14 cellular contexts compared by ENCODE assay signal in the genomic region with DNA sequence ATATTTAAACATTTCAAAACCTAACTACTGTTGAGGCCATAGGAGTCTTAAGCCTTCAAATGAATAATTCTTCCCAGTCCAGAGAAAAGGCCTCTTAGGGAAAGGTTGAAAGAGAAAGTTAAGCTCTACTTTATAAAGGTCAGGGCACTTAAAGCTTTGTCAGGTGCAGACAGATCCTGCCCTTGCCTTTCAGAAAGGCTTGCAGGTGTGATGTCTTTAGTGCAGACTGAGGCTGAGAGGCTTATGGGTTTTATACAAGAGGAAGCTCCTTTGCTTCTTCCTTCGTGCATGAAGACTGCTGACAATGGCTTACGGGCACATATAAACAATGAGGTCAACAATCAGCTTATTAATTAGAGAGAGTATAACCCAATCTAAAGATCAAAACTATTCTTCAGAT.
DNase-seq lines count a peak whose midpoint lies in the region; ATAC-seq, FAIRE-seq and TF ChIP-seq lines count a peak whose summit lies in the region.
"Had no signal": no experiment of that assay in that cellular context is flagged by ENCODE, and none has a peak within 500 bp of the region (broad histone marks: within the 10 kb centered on the region; RNA-seq: fewer than 3 reads in every experiment).

No MANE protein-coding gene starts in this region.

- no peak overlapping the region for H2BK5ac ChIP-seq in H9 (ENCODE audit: insufficient read length, low read length)

- no peak overlapping the region for H3K14ac ChIP-seq in H9 (ENCODE audit: insufficient read depth, low read length)

- no peaks in the 10 kb centered on the region for H3K79me1 ChIP-seq in H9 (ENCODE audit: insufficient read depth, low read depth, low read length, poor library complexity, severe bottlenecking)

- no peak overlapping the region for H3K18ac ChIP-seq in H9 (ENCODE audit: insufficient read length, low read depth, low read length)

- no peak overlapping the region for H2AFZ ChIP-seq in H9 (ENCODE audit: low read length)
- H2AFZ ChIP-seq in GM12878 (ENCODE audit: control insufficient read depth, low read depth, low read length), result no peak overlapping the region

- H3K4me3 ChIP-seq in GM12878, result no peak overlapping the region
- H3K4me3 ChIP-seq: BLaER1 treated with 17β-estradiol and CSF1 and Interleukin-3, amounts not matched to agents 10 nM and 100 nM; HAP-1 had no signal

- H4K20me1 ChIP-seq in H9 (ENCODE audit: control insufficient read depth, insufficient read depth, insufficient read length) (no peaks in the 10 kb centered on the region), GM12878 (ENCODE audit: control insufficient read depth, insufficient read depth) (no peaks in the 10 kb centered on the region)
- H4K20me1 ChIP-seq: BLaER1 treated with 17β-estradiol and CSF1 and Interleukin-3, amounts not matched to agents 10 nM and 100 nM had no signal

- no peak overlapping the region for H3T11ph ChIP-seq in H9 (ENCODE audit: low read length)

- H3K4me2 ChIP-seq in H9 (ENCODE audit: insufficient read depth, insufficient read length, low read length) (no peak overlapping the region), GM12878 (ENCODE audit: control insufficient read depth, insufficient read depth) (no peak overlapping the region)
- H3K4me2 ChIP-seq: BLaER1 treated with 17β-estradiol and CSF1 and Interleukin-3, amounts not matched to agents 10 nM and 100 nM had no signal

- no peak overlapping the region for H2BK15ac ChIP-seq in H9 (ENCODE audit: low read depth, low read length)

- peak overlapping the region; percentile 36 for H2BK120ac ChIP-seq in H9 (ENCODE audit: low read depth, low read length, poor library complexity, severe bottlenecking)

- POLR2A ChIA-PET in GM12878 (lab: Charles Lee), result interaction anchor here (1.4 kb wide), 1 partner anchor 13 kb away, joined by 3 read pairs; no protein-coding TSS in a partner anchor

- H3K27ac Mint-ChIP-seq in H9, result 0 out of 7 replicates have a peak overlapping the region, but pooled peaks of 1 of the 3 experiments have one; percentile 15
- H3K27ac Mint-ChIP-seq: B cell; CD8-positive, alpha-beta T cell had no signal

- TF ChIP-seq POLR2A in GM12878 (IDR thresholded peaks at IDR 0.05; ENCODE audit: low read depth, low read length), result no peak

- H3K36me3 Mint-ChIP-seq in H9 (ENCODE audit: insufficient read depth in 1 of 3, low read depth in 3 of 3), result peaks cover 0 to 13% (median 0%) of the 10 kb centered on the region in 3 experiments; a peak in 2 of 7 replicates
- H3K36me3 Mint-ChIP-seq: CD8-positive, alpha-beta T cell had no signal

- no peaks in the 10 kb centered on the region for H3K4me1 ChIP-seq in H9 (ENCODE audit: insufficient read depth, low read length)
- no peaks in the 10 kb centered on the region for H3K4me1 ChIP-seq in GM12878 (ENCODE audit: control insufficient read depth, insufficient read depth, low read length)
- H3K4me1 ChIP-seq: BLaER1 treated with 17β-estradiol and CSF1 and Interleukin-3, amounts not matched to agents 10 nM and 100 nM; HAP-1 had no signal

- intact Hi-C loops in GM12878 (cut with micrococcal nuclease; ENCODE audit: unreplicated experiment), result no loop called here

- DNase-seq in NCI-H510A treated with DMSO at 0.1 percent for 48 hours (lab: John Stamatoyannopoulos, UW) (peak; percentile 53), NCI-H510A (lab: John Stamatoyannopoulos, UW) (no peak), H9 (no peak), GM12878 (ENCODE audit: low read depth, low spot score) (no peak), SHP77 (lab: John Stamatoyannopoulos, UW) (no peak)
- DNase-seq: Calu3; CD8-positive, alpha-beta T cell; GOT3 had no signal

- H3K79me2 ChIP-seq in H9 (ENCODE audit: insufficient read depth, low read length), result no peaks in the 10 kb centered on the region
- no peaks in the 10 kb centered on the region for H3K79me2 ChIP-seq in GM12878 (ENCODE audit: control insufficient read depth, insufficient read depth, low read length)

- BruUV-seq in GM12878 (replicated peaks; lab: Mats Ljungman, UMichigan), result no TSS peak

- FAIRE-seq in GM12878 (lab: Jason Lieb, UNC), result no peak
- FAIRE-seq: G401.6, GM12892 had no signal

- H3K9me3 ChIP-seq in H9 (ENCODE audit: control insufficient read depth, low read depth, low read length), result no peaks in the 10 kb centered on the region
- no peaks in the 10 kb centered on the region for H3K9me3 ChIP-seq in GM12878 (replicated peaks; ENCODE audit: control insufficient read depth, insufficient read depth, low read length)
- H3K9me3 ChIP-seq: HAP-1 had no signal

- no peak overlapping the region for H2BK12ac ChIP-seq in H9 (ENCODE audit: insufficient read length, low read depth, low read length)

- no peaks in the 10 kb centered on the region for H3K36me3 ChIP-seq in GM12878 (ENCODE audit: control insufficient read depth in 2 of 2, insufficient read depth in 2 of 2, low read length in 1 of 2)
- H3K36me3 ChIP-seq: BLaER1 treated with 17β-estradiol and CSF1 and Interleukin-3, amounts not matched to agents 10 nM and 100 nM; HAP-1 had no signal

- ATAC-seq in GM12878 (peak; percentile 28), GM18858 (IDR thresholded peaks at IDR 0.05; ENCODE audit: unreplicated experiment) (no peak)
- ATAC-seq: CD8-positive, alpha-beta T cell had no signal

- no peak overlapping the region for H4K8ac ChIP-seq in H9 (replicated peaks; ENCODE audit: insufficient read length, low read depth, low read length)

- no CpG with 5 or more reads among the region's 2 CpGs for WGBS in H9 (ENCODE audit: extremely low coverage, insufficient read length, low lambda C conversion rate)
- WGBS in GM12878 (ENCODE audit: insufficient coverage, insufficient replicate concordance, low lambda C conversion rate, missing lambda C conversion rate), result 57% methylated on average over 2 of the region's 2 CpGs

- H3K9ac ChIP-seq in H9 (ENCODE audit: extremely low read depth, insufficient read length, low read length) (no peak overlapping the region), GM12878 (ENCODE audit: control insufficient read depth, insufficient read depth, low read length) (no peak overlapping the region)
- H3K9ac ChIP-seq: BLaER1 treated with 17β-estradiol and CSF1 and Interleukin-3, amounts not matched to agents 10 nM and 100 nM had no signal

- no peak overlapping the region for H4K5ac ChIP-seq in H9 (ENCODE audit: insufficient read length, low read depth, low read length)

- no peak overlapping the region for H3K56ac ChIP-seq in H9 (ENCODE audit: insufficient read length, low read depth, low read length)

- in situ Hi-C loops in GM12878 (cut with MboI), result no loop called here

- SMC1A ChIA-PET in GM12878 (lab: Charles Lee; ENCODE audit: uncharacterized antibody, unreplicated experiment), result interaction anchor here (0.9 to 3.5 kb wide), 7 partner anchors 10 to 133 kb away, joined by 3 to 16 read pairs (median 4); no protein-coding TSS in a partner anchor

- H3K27me3 Mint-ChIP-seq in H9 (ENCODE audit: low read depth), result no peaks in the 10 kb centered on the region
- H3K27me3 Mint-ChIP-seq: B cell had no signal

- H3K4ac ChIP-seq in H9 (ENCODE audit: low read depth, low read length), result no peak overlapping the region

- CTCF ChIA-PET in GM12878 (lab: Yijun Ruan, JAX), result interaction anchor here (1.0 to 1.5 kb wide), 5 partner anchors 9 to 216 kb away, joined by 3 to 6 read pairs (median 4); no protein-coding TSS in a partner anchor

- H2BK20ac ChIP-seq in H9 (ENCODE audit: low read depth, low read length, poor library complexity, severe bottlenecking), result no peak overlapping the region

- no peak for TF ChIP-seq EP300 in GM12878 (IDR thresholded peaks at IDR 0.05; ENCODE audit: borderline replicate concordance in 1 of 2, control insufficient read depth in 1 of 2, low read depth in 2 of 2, low read length in 2 of 2)

- H3K4me1 Mint-ChIP-seq in H9, result peaks cover 12 to 14% of the 10 kb centered on the region in 2 experiments
- H3K4me1 Mint-ChIP-seq: B cell had no signal

- TF ChIP-seq CTCF in H9 (conservative IDR thresholded peaks at IDR 0.05) (no peak), GM12878 (IDR thresholded peaks at IDR 0.05 in 2 of 3, conservative IDR thresholded peaks at IDR 0.05 in 1 of 3; ENCODE audit: control insufficient read depth in 2 of 3, extremely low read depth in 1 of 3, insufficient read depth in 1 of 3, low read depth in 3 of 3, low read length in 3 of 3) (no peak)

- H3K4me3 Mint-ChIP-seq in H9, result no peak overlapping the region
- H3K4me3 Mint-ChIP-seq: B cell; CD8-positive, alpha-beta T cell had no signal

- no peaks in the 10 kb centered on the region for H3K23me2 ChIP-seq in H9 (ENCODE audit: insufficient read length, low read depth, low read length, poor library complexity, severe bottlenecking)

- H3K23ac ChIP-seq in H9 (ENCODE audit: insufficient read length, low read depth, low read length), result no peak overlapping the region

- H4K91ac ChIP-seq in H9 (ENCODE audit: insufficient read length, low read depth, low read length), result no peak overlapping the region

- no peak overlapping the region for H2AK5ac ChIP-seq in H9 (ENCODE audit: insufficient read length, low read length)

- RAD21 ChIA-PET in GM12878 (lab: Charles Lee; ENCODE audit: unreplicated experiment), result interaction anchor here (1.0 to 1.7 kb wide), 3 partner anchors 11 to 154 kb away, joined by 3 to 4 read pairs (median 4); no protein-coding TSS in a partner anchor

- no peaks in the 10 kb centered on the region; a peak in 1 of 5 replicates for H3K9me3 Mint-ChIP-seq in H9
- H3K9me3 Mint-ChIP-seq: CD8-positive, alpha-beta T cell had no signal

- H3K27me3 ChIP-seq in H9 (ENCODE audit: insufficient read depth, low read length) (no peaks in the 10 kb centered on the region), GM12878 (replicated peaks in 1 of 2; ENCODE audit: control insufficient read depth in 2 of 2, insufficient read depth in 2 of 2, low read length in 1 of 2) (no peaks in the 10 kb centered on the region; a peak in 1 of 4 replicates)
- H3K27me3 ChIP-seq: BLaER1 treated with 17β-estradiol and CSF1 and Interleukin-3, amounts not matched to agents 10 nM and 100 nM had no signal

- TF ChIP-seq RAD21 in GM12878 (IDR thresholded peaks at IDR 0.05; ENCODE audit: insufficient read depth, low read depth, low read length), result no peak

- no peak overlapping the region for H3K27ac ChIP-seq in H9 (ENCODE audit: insufficient read length, low read depth, low read length)
- no peak overlapping the region for H3K27ac ChIP-seq in GM12878 (ENCODE audit: control insufficient read depth, insufficient read depth)
- H3K27ac ChIP-seq: BLaER1 treated with 17β-estradiol and CSF1 and Interleukin-3, amounts not matched to agents 10 nM and 100 nM had no signal

TF ChIP-seq in GM12878, 131 proteins besides CTCF, POLR2A, EP300 and RAD21 (continues in another document):
- TF ChIP-seq ATF3 (IDR thresholded peaks at IDR 0.05; ENCODE audit: borderline replicate concordance, extremely low read depth, low read depth, low read length) (no peak), FOS (IDR thresholded peaks at IDR 0.05; ENCODE audit: borderline replicate concordance, extremely low read depth, insufficient read length) (no peak), PAX5 (IDR thresholded peaks at IDR 0.05; ENCODE audit: borderline replicate concordance, low read depth, low read length) (no peak), SRF (IDR thresholded peaks at IDR 0.05; ENCODE audit: low read depth in 2 of 2, low read length in 2 of 2) (no peak)
